ENCODE assay signal across 7 cellular contexts in the genomic region with DNA sequence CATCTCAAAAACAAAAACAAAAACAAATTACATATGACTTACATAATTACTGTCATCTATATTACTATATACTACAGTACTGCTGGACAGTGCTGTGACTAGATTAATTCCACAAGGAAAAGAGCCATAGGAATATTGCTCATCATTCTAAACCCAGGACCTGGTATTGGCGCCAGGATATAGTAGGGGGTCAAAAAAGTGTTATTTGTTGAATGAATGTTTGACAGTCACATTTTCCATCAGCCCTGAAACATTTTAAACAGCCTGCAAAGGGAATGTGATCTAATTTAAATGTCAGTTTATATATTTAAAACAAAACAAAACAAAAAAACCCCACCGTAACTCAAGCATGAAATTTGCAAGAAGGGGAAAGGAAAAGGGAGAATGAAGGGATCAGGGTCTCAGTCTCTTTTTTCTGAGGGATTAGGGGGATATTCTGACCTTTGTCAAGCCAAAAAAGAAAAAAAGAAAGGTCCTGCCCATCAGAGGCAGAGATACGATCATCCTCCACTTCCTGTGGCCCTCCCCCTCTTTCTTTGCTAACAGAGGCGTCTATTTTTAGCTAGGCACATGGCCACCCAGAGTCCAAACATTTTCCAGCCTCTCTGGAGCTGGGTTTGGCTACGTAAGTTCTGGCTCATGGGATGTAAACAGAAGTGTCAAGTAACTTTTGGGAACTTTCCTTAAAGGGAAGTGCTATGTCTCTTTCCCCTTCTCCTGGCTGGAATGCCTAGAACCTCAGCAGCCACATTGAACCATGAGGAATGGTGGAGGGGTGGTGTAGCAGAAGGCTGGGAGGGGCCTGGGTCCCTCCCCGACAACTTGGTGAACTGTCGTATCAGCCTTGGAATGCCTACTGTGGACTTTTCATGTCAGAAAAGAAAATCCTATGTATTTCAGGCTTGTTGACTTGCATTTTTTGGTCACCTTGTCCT. TPM values are rescaled to one million over a fixed set of nuclear protein-coding genes. Genes with fewer than 3 reads are reported as not detected.
DNase-seq lines count a peak whose midpoint lies in the region; ATAC-seq, FAIRE-seq and TF ChIP-seq lines count a peak whose summit lies in the region.

No MANE protein-coding gene starts in this region.

- no peak overlapping the region for H2BK20ac ChIP-seq in H1 (ENCODE audit: low read length)

- TF ChIP-seq POLR2A in H1 (IDR thresholded peaks at IDR 0.05; ENCODE audit: control extremely low read depth in 1 of 2, low read depth in 2 of 2, low read length in 2 of 2) = no peak

- no peak overlapping the region for H3K56ac ChIP-seq in H1 (replicated peaks; ENCODE audit: insufficient read length, low read depth, low read length)

- H2BK120ac ChIP-seq in H1 (replicated peaks; ENCODE audit: low read depth, low read length) = no peak overlapping the region

- in situ Hi-C loops in GM13977 (cut with MboI; ENCODE audit: low pct_unique_long_range_greater_than_20kb, low sequenced_read_pairs, unreplicated experiment) = no loop called here
- in situ Hi-C loops in Panc1 (cut with HindIII; ENCODE audit: low pct_unique_long_range_greater_than_20kb, low sequenced_read_pairs) = no loop called here

- DNase-seq in GM13977 (ENCODE audit: low spot score) (peak; percentile 49), Panc1 (ENCODE audit: low read depth, low spot score) (peak; percentile 61), H1 (ENCODE audit: low read depth in 1 of 2, low spot score in 2 of 2) (no peak)

- BruUV-seq in Panc1 (replicated peaks; lab: Mats Ljungman, UMichigan) = no TSS peak

- H3K18ac ChIP-seq in H1 (ENCODE audit: extremely low read depth, low read length) = no peak overlapping the region

- H4K8ac ChIP-seq in H1 (ENCODE audit: extremely low read depth, insufficient read depth, low read length) = no peak overlapping the region

- TF ChIP-seq EP300 in H1 (IDR thresholded peaks at IDR 0.05; ENCODE audit: borderline replicate concordance in 1 of 2, low read depth in 2 of 2, low read length in 2 of 2) = no peak

- no peaks in the 10 kb centered on the region for H3K9me3 ChIP-seq in Panc1 (ENCODE audit: control insufficient read depth, insufficient read depth, low read depth, low read length)
- no peaks in the 10 kb centered on the region for H3K9me3 ChIP-seq in H1 (ENCODE audit: insufficient read depth in 2 of 2, low read depth in 1 of 2, low read length in 1 of 2)
- no peaks in the 10 kb centered on the region for H3K9me3 ChIP-seq in mucosa of rectum (ENCODE audit: control insufficient read depth in 2 of 2, low read length in 2 of 2)

- intact Hi-C loops in Panc1 (cut with micrococcal nuclease; ENCODE audit: unreplicated experiment) = no loop called here

- H2AK5ac ChIP-seq in H1 (ENCODE audit: low read depth, low read length) = 0 out of 2 replicates have a peak overlapping the region, but pooled peaks have one; percentile 66

- H3K36me3 ChIP-seq in Panc1 (ENCODE audit: control insufficient read depth, insufficient read depth, low read length) (no peaks in the 10 kb centered on the region), H1 (ENCODE audit: control insufficient read depth in 2 of 4, insufficient read depth in 4 of 4, low read length in 3 of 4) (no peaks in the 10 kb centered on the region; a peak in 1 of 8 replicates), mucosa of rectum (ENCODE audit: control insufficient read depth in 2 of 2, insufficient read depth in 2 of 2, low read length in 2 of 2) (peaks cover 0 to 3% of the 10 kb centered on the region in 2 donors)

- no peaks in the 10 kb centered on the region for H3K79me2 ChIP-seq in H1 (ENCODE audit: control insufficient read depth in 1 of 2, insufficient read depth in 2 of 2, low read length in 2 of 2)

- WGBS in H1 (ENCODE audit: extremely low coverage in 1 of 2, insufficient coverage in 1 of 2, insufficient read length in 1 of 2, insufficient replicate concordance in 2 of 2, low coverage in 1 of 2, low lambda C conversion rate in 2 of 2, missing lambda C conversion rate in 1 of 2), 2 experiments = 83% methylated on average over 6 of the region's 7 CpGs; no CpG with 5 or more reads in 1 of the 2 experiments

- 0 out of 2 replicates have a peak, but pooled peaks cover 7% of the 10 kb centered on the region for H3K4me1 ChIP-seq in Panc1 (ENCODE audit: control insufficient read depth, insufficient read depth, low read length)
- H3K4me1 ChIP-seq in H1 (replicated peaks in 1 of 4; ENCODE audit: control insufficient read depth in 3 of 4, insufficient read depth in 4 of 4, low read length in 3 of 4) = peaks cover 0 to 6% (median 0%) of the 10 kb centered on the region in 4 experiments; a peak in 2 of 7 replicates
- H3K4me1 ChIP-seq in mucosa of rectum (ENCODE audit: control insufficient read depth in 2 of 2, insufficient read depth in 2 of 2, low read length in 2 of 2) = peaks cover 0 to 7% of the 10 kb centered on the region in 2 donors

- H3K4me3 ChIP-seq in Panc1 (ENCODE audit: low read depth in 2 of 2, low read length in 2 of 2) (no peak overlapping the region), H1 (ENCODE audit: extremely low read depth in 1 of 4, insufficient read depth in 2 of 4, low read depth in 3 of 4, low read length in 4 of 4) (no peak overlapping the region), mucosa of rectum (ENCODE audit: low read length in 2 of 2) (no peak overlapping the region)

- TF ChIP-seq CTCF in GM13977 (IDR thresholded peaks at IDR 0.05; ENCODE audit: extremely low read depth, insufficient read depth, missing control alignments) (no peak), Panc1 (IDR thresholded peaks at IDR 0.05) (no peak), H1 (IDR thresholded peaks at IDR 0.05; ENCODE audit: control extremely low read depth in 1 of 3, insufficient read depth in 1 of 3, low read depth in 1 of 3, low read length in 3 of 3) (no peak)

- peak; percentile 46; the same call in 1 of the 2 replicates for ATAC-seq in Panc1
- no peak for ATAC-seq in HG03469 (IDR thresholded peaks at IDR 0.05; ENCODE audit: unreplicated experiment)
- no peak for ATAC-seq in HG02885 (IDR thresholded peaks at IDR 0.05; ENCODE audit: poor library complexity, unreplicated experiment)
- ATAC-seq in HG02852 (IDR thresholded peaks at IDR 0.05; ENCODE audit: unreplicated experiment) = no peak

- POLR2A ChIA-PET in Panc1 (lab: Charles Lee) (interaction anchor here (0.6 kb wide), 1 partner anchor 302 kb away, joined by 8 read pairs; no protein-coding TSS in a partner anchor), H1 (lab: Charles Lee; ENCODE audit: partially characterized antibody) (interaction anchor here (1.0 to 4.8 kb wide), 3 partner anchors 16 to 62 kb away, joined by 3 to 26 read pairs (median 5); a partner anchor contains a TSS)

- no peak overlapping the region; a peak in 1 of 4 replicates for H3K4me2 ChIP-seq in H1 (ENCODE audit: insufficient read depth in 1 of 2, low read depth in 2 of 2, low read length in 2 of 2)

- H4K5ac ChIP-seq in H1 (ENCODE audit: insufficient read length, low read depth, low read length) = peak overlapping the region; percentile 32

- peak overlapping the region; percentile 49; the same call in 1 of the 2 replicates for H2BK5ac ChIP-seq in H1 (ENCODE audit: low read depth, low read length)

- 0 out of 2 replicates have a peak overlapping the region, but pooled peaks have one; percentile 3 for H3K27ac ChIP-seq in Panc1 (ENCODE audit: low read length)
- H3K27ac ChIP-seq in H1 (ENCODE audit: low read depth, low read length) = peak overlapping the region; percentile 27; the same call in 1 of the 2 replicates
- peak overlapping the region; percentile 51 to 54 for H3K27ac ChIP-seq in mucosa of rectum (ENCODE audit: low read depth in 2 of 2, low read length in 2 of 2)

- H3K23me2 ChIP-seq in H1 (ENCODE audit: low read depth, low read length) = no peaks in the 10 kb centered on the region

- H3K4ac ChIP-seq in H1 (replicated peaks; ENCODE audit: insufficient read length, low read depth, low read length) = no peak overlapping the region

- H3K27me3 ChIP-seq in Panc1 (ENCODE audit: control insufficient read depth, insufficient read depth, low read length) (no peaks in the 10 kb centered on the region), H1 (replicated peaks in 1 of 4; ENCODE audit: control insufficient read depth in 3 of 4, extremely low read depth in 1 of 4, insufficient read depth in 3 of 4, low read length in 3 of 4) (no peaks in the 10 kb centered on the region), mucosa of rectum (ENCODE audit: control insufficient read depth in 2 of 2, insufficient read depth in 2 of 2, low read length in 2 of 2) (no peaks in the 10 kb centered on the region)

- H3K9ac ChIP-seq in H1 (replicated peaks in 1 of 4; ENCODE audit: extremely low read depth in 1 of 4, low read depth in 3 of 4, low read length in 3 of 4) (peak overlapping the region in 1 of 4 experiments; percentile 21; a peak in 1 of 7 replicates), mucosa of rectum (ENCODE audit: low read depth in 1 of 2, low read length in 2 of 2) (no peak overlapping the region)

- TF ChIP-seq RAD21 in H1 (IDR thresholded peaks at IDR 0.05 in 1 of 2, conservative IDR thresholded peaks at IDR 0.05 in 1 of 2; ENCODE audit: low read depth in 2 of 2, low read length in 2 of 2) = no peak

- no peak overlapping the region for H4K91ac ChIP-seq in H1 (replicated peaks; ENCODE audit: insufficient read length, low read length)

- CTCF ChIA-PET in Panc1 (lab: Charles Lee) (no interaction called here), H1 (lab: Charles Lee; ENCODE audit: partially characterized antibody) (interaction anchor here (0.8 to 9.7 kb wide), 5 partner anchors 13 to 132 kb away, joined by 3 to 117 read pairs (median 3); no protein-coding TSS in a partner anchor)

- H2BK15ac ChIP-seq in H1 (ENCODE audit: low read length) = no peak overlapping the region

- FAIRE-seq in H1 (lab: Jason Lieb, UNC) = no peak

- no peak overlapping the region for H2AFZ ChIP-seq in H1 (ENCODE audit: low read length)

- H3K23ac ChIP-seq in H1 (ENCODE audit: insufficient read length) = no peak overlapping the region

- H3K79me1 ChIP-seq in H1 (ENCODE audit: low read depth, low read length) = no peaks in the 10 kb centered on the region

- H4K20me1 ChIP-seq in H1 (replicated peaks in 1 of 2; ENCODE audit: control insufficient read depth in 1 of 2, insufficient read depth in 2 of 2, low read length in 2 of 2) = no peaks in the 10 kb centered on the region

- H3K14ac ChIP-seq in H1 (ENCODE audit: insufficient read length) = no peak overlapping the region

- H2BK12ac ChIP-seq in H1 (ENCODE audit: low read depth, low read length) = peak overlapping the region; percentile 0; the same call in 1 of the 2 replicates

RNA-seq across cellular contexts. Expression of a gene that starts 44.6 kb away (rescaled TPM):
- 85.6 TPM for total RNA-seq in Panc1 (2021; ENCODE audit: unreplicated experiment)
- 93.6 TPM for polyA plus RNA-seq in Panc1 (2012; ENCODE audit: insufficient read length)
- 71.4 and 71.8 TPM in 2 replicates for total RNA-seq in H1 (2021; fragmentation: NEBNext Ultra II Directional; extraction: Animal tissue kit (Norgen Biotek cat#: 25700))
- polyA plus RNA-seq in H1 (2011; rRNA removed) = 15.6 and 31.4 TPM in 2 replicates
- 29.7 TPM for polyA plus RNA-seq in H1 (2011; cell fraction: cytosol; rRNA removed)
- polyA plus RNA-seq in H1 (2011; cell fraction: nucleus; rRNA removed) = 105 TPM
- polyA plus RNA-seq in H1 (2012, experiment 1 of 2) = 37.5 to 47.2 TPM (median 44.9 TPM) in 4 replicates
- polyA plus RNA-seq in H1 (2012, experiment 2 of 2) = 14.3 TPM
- 33.3 TPM for polyA plus RNA-seq in H1 (2013, experiment 1 of 2)
- polyA plus RNA-seq in H1 (2013, experiment 2 of 2) = 32.1 TPM
- polyA minus RNA-seq in H1 (2011; rRNA and poly(A)+ RNA removed) = 36.3 and 52.4 TPM in 2 replicates
- polyA minus RNA-seq in H1 (2011; cell fraction: cytosol; rRNA and poly(A)+ RNA removed) = 34.0 TPM
- polyA minus RNA-seq in H1 (2011; cell fraction: nucleus; rRNA and poly(A)+ RNA removed) = 45.7 TPM

RNA-seq across cellular contexts. Expression of a gene that starts 58.2 kb away (rescaled TPM):
- total RNA-seq in Panc1 (2021; ENCODE audit: unreplicated experiment) = 26.3 TPM
- polyA plus RNA-seq in Panc1 (2012; ENCODE audit: insufficient read length) = 19.2 TPM
- total RNA-seq in H1 (2021; fragmentation: NEBNext Ultra II Directional; extraction: Animal tissue kit (Norgen Biotek cat#: 25700)) = 35.8 and 38.6 TPM in 2 replicates
- 10.6 and 11.3 TPM in 2 replicates for polyA plus RNA-seq in H1 (2011; rRNA removed)
- polyA plus RNA-seq in H1 (2011; cell fraction: cytosol; rRNA removed) = 14.8 TPM
- 19.1 TPM for polyA plus RNA-seq in H1 (2011; cell fraction: nucleus; rRNA removed)
- polyA plus RNA-seq in H1 (2012, experiment 1 of 2) = 18.5 to 22.2 TPM (median 21.4 TPM) in 4 replicates
- polyA plus RNA-seq in H1 (2012, experiment 2 of 2) = 6.7 TPM
- polyA plus RNA-seq in H1 (2013, experiment 1 of 2) = 16.1 TPM
- 14.6 TPM for polyA plus RNA-seq in H1 (2013, experiment 2 of 2)
- 49.2 and 56.0 TPM in 2 replicates for polyA minus RNA-seq in H1 (2011; rRNA and poly(A)+ RNA removed)
- 26.0 TPM for polyA minus RNA-seq in H1 (2011; cell fraction: cytosol; rRNA and poly(A)+ RNA removed)
- 51.1 TPM for polyA minus RNA-seq in H1 (2011; cell fraction: nucleus; rRNA and poly(A)+ RNA removed)

Comparison
In these comparisons a context has a peak if more than half of its experiments do, and no peak if none do; other contexts are left out.
1. DNase-seq: peak in GM13977 (single experiment) and Panc1 (single experiment); none in H1 (0 of 2).
2. Peak in every context shown above with its lines, with median percentiles within 50 percentile points of each other: H3K27ac ChIP-seq.